ENCODE assay signal across 17 cellular contexts in the genomic region with DNA sequence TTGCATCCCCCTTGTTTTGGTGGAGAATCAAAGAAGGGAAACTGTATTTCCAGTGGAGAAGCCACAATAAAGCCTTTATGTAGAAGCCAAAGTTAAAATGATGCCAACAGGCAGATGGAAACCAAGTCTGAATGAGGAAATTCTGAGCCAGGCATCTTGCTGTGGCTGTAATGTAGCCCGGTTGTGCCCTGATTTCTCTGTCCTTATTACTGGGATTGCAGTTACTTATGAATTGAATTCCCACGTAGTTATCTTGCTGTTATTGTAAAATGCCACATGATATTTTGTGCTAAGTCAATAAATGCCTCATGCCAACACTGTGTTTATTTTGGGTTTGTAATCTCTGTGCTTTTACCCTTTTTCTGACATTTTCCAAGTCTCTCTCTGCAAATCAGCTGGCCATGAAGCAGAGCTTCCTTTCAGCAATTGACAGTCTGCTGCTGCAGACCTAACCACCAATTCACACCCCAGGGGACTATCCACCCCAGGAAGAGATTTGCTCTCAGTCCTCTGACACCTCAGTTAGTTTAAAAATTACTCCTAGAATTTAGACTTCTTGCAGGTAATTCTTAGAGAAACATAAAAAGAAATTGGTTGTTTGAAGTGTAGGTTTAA.
DNase-seq lines count a peak whose midpoint lies in the region; ATAC-seq lines count a peak whose summit lies in the region.
"Had no signal": no experiment of that assay in that cellular context is flagged by ENCODE, and none has a peak within 500 bp of the region (broad histone marks: within the 10 kb centered on the region; RNA-seq: fewer than 3 reads in every experiment).

No MANE protein-coding gene starts in this region.

- DNase-seq in SK-MEL-5 (ENCODE audit: low read depth, low spot score) (peak; percentile 28), iPS-NIHi7 (ENCODE audit: extremely low spot score) (peak; percentile 40), NCI-H1092 (lab: John Stamatoyannopoulos, UW) (no peak), OCI-M2 (lab: John Stamatoyannopoulos, UW; ENCODE audit: unreplicated experiment) (no peak)
- no peak for DNase-seq in stimulated activated CD8-positive, alpha-beta memory T cell treated with anti-CD3 and anti-CD28 coated beads, Interleukin-4, amount 100 ng/mL, for 48 hours
- DNase-seq: activated gamma-delta T cell treated with Interleukin-2 at 50 U/mL for 16 hours; body of pancreas; CD8-positive, alpha-beta T cell; effector CD4-positive, alpha-beta T cell; naive thymus-derived CD8-positive, alpha-beta T cell; NCI-H1105; right cardiac atrium; tibial artery; WERI-Rb-1 had no signal

- H3K27me3 ChIP-seq in BLaER1 treated with 17β-estradiol and CSF1 and Interleukin-3, amounts not matched to agents 10 nM and 100 nM: no peaks in the 10 kb centered on the region
- H3K27me3 ChIP-seq: body of pancreas, tibial artery had no signal

- peak overlapping the region in 10 of 11 experiments; percentile 17 to 76 (median 57); a peak in 17 of 22 replicates for H3K4me2 ChIP-seq in BLaER1 treated with 17β-estradiol and CSF1 and Interleukin-3, amounts not matched to agents 10 nM and 100 nM

- H4K20me1 ChIP-seq in BLaER1 treated with 17β-estradiol and CSF1 and Interleukin-3, amounts not matched to agents 10 nM and 100 nM: no peaks in the 10 kb centered on the region

- no peaks in the 10 kb centered on the region for H3K36me3 ChIP-seq in BLaER1 treated with 17β-estradiol and CSF1 and Interleukin-3, amounts not matched to agents 10 nM and 100 nM
- H3K36me3 ChIP-seq: tibial artery, WERI-Rb-1 had no signal

- H3K4me3 ChIP-seq in BLaER1 treated with 17β-estradiol and CSF1 and Interleukin-3, amounts not matched to agents 10 nM and 100 nM: peak overlapping the region in 1 of 10 experiments; percentile 1; a peak in 1 of 20 replicates
- H3K4me3 ChIP-seq: body of pancreas, tibial artery had no signal

- ATAC-seq in GM21619 (IDR thresholded peaks at IDR 0.05; ENCODE audit: unreplicated experiment): peak; percentile 43
- ATAC-seq in GM18511 (IDR thresholded peaks at IDR 0.05; ENCODE audit: unreplicated experiment): no peak
- ATAC-seq: body of pancreas; CD8-positive, alpha-beta T cell; naive thymus-derived CD8-positive, alpha-beta T cell; right cardiac atrium had no signal

- H3K9ac ChIP-seq in BLaER1 treated with 17β-estradiol and CSF1 and Interleukin-3, amounts not matched to agents 10 nM and 100 nM: peak overlapping the region in 1 of 11 experiments; percentile 6; a peak in 3 of 22 replicates

- in situ Hi-C loops in SK-MEL-5 (cut with HindIII; ENCODE audit: low pct_unique_long_range_greater_than_20kb, low sequenced_read_pairs): no loop called here

- peaks cover 0 to 54% (median 30%) of the 10 kb centered on the region in 10 experiments; a peak in 16 of 20 replicates for H3K4me1 ChIP-seq in BLaER1 treated with 17β-estradiol and CSF1 and Interleukin-3, amounts not matched to agents 10 nM and 100 nM

- H3K27ac ChIP-seq in BLaER1 treated with 17β-estradiol and CSF1 and Interleukin-3, amounts not matched to agents 10 nM and 100 nM: peak overlapping the region in 4 of 11 experiments; percentile 3 to 17 (median 10); a peak in 3 of 22 replicates
- H3K27ac ChIP-seq: body of pancreas, tibial artery, WERI-Rb-1 had no signal

- H3K9me3 ChIP-seq in BLaER1 treated with 17β-estradiol and CSF1 and Interleukin-3, amounts not matched to agents 10 nM and 100 nM (replicated peaks in 1 of 11): no peaks in the 10 kb centered on the region
- H3K9me3 ChIP-seq: body of pancreas, tibial artery had no signal

Comparison
In these comparisons a context has a peak if more than half of its experiments do, and no peak if none do; other contexts are left out.
1. DNase-seq: peak in SK-MEL-5 (single experiment) and iPS-NIHi7 (single experiment); none in NCI-H1092 (single experiment), OCI-M2 (single experiment) and stimulated activated CD8-positive, alpha-beta memory T cell treated with anti-CD3 and anti-CD28 coated beads, Interleukin-4, amount 100 ng/mL, for 48 hours (single experiment).